ENCODE assay signal across 8 cellular contexts in genomic region chr19:9848060-9848459, GRCh38. TPM values are rescaled to one million over a fixed set of nuclear protein-coding genes. Genes with fewer than 3 reads are reported as not detected.
DNase-seq lines count a peak whose midpoint lies in the region; ATAC-seq lines count a peak whose summit lies in the region.

No MANE protein-coding gene starts in this region.

- H3K9me3 ChIP-seq in endocrine pancreas (ENCODE audit: control insufficient read depth, low read length): no peaks in the 10 kb centered on the region

- H3K9ac ChIP-seq in endocrine pancreas (ENCODE audit: control insufficient read depth, insufficient read depth, low read length): peak overlapping the region; percentile 6

- ATAC-seq in HG03571 (IDR thresholded peaks at IDR 0.05; ENCODE audit: unreplicated experiment): no peak

- H3K27me3 ChIP-seq in endocrine pancreas (ENCODE audit: control insufficient read depth, insufficient read depth, low read length): no peaks in the 10 kb centered on the region

- no peaks in the 10 kb centered on the region for H3K4me1 ChIP-seq in endocrine pancreas (ENCODE audit: control insufficient read depth, insufficient read depth, low read length)

- no peaks in the 10 kb centered on the region for H3K36me3 ChIP-seq in endocrine pancreas (ENCODE audit: control insufficient read depth, insufficient read depth, low read length)

- H3K4me3 ChIP-seq in endocrine pancreas (ENCODE audit: control insufficient read depth, insufficient read depth, low read length): no peak overlapping the region

- DNase-seq in NCI-H2196 (lab: John Stamatoyannopoulos, UW; ENCODE audit: unreplicated experiment) (peak; percentile 10), NCI-H2196 treated with DMSO at 0.1 percent for 48 hours (lab: John Stamatoyannopoulos, UW; ENCODE audit: unreplicated experiment) (no peak), T-helper 9 cell (peak; percentile 33), ureter (ENCODE audit: low spot score) (no peak), NCI-H446 treated with DMSO at 0.1 percent for 48 hours (lab: John Stamatoyannopoulos, UW) (no peak)
- peak; percentile 35 for DNase-seq in stimulated activated CD4-positive, alpha-beta T cell treated with anti-CD3 and anti-CD28 coated beads, Interleukin-4, amount 100 ng/mL, for 24 hours

RNA-seq across cellular contexts. Expression of gene PIN1, which starts 12.9 kb away (rescaled TPM):
- 52.8 TPM for total RNA-seq in ureter

RNA-seq across cellular contexts. Expression of gene UBL5, which starts 20.3 kb away (rescaled TPM):
- 315 TPM for total RNA-seq in ureter

RNA-seq across cellular contexts. Expression of gene FBXL12, which starts 29.2 kb away (rescaled TPM):
- total RNA-seq in ureter: 28.2 TPM

Comparison
In these comparisons a context has a peak if more than half of its experiments do, and no peak if none do; other contexts are left out.
1. DNase-seq: peak in NCI-H2196 (single experiment), T-helper 9 cell (single experiment) and stimulated activated CD4-positive, alpha-beta T cell treated with anti-CD3 and anti-CD28 coated beads, Interleukin-4, amount 100 ng/mL, for 24 hours (single experiment); none in NCI-H2196 treated with DMSO at 0.1 percent for 48 hours (single experiment), ureter (single experiment) and NCI-H446 treated with DMSO at 0.1 percent for 48 hours (single experiment).